In the genomic region with DNA sequence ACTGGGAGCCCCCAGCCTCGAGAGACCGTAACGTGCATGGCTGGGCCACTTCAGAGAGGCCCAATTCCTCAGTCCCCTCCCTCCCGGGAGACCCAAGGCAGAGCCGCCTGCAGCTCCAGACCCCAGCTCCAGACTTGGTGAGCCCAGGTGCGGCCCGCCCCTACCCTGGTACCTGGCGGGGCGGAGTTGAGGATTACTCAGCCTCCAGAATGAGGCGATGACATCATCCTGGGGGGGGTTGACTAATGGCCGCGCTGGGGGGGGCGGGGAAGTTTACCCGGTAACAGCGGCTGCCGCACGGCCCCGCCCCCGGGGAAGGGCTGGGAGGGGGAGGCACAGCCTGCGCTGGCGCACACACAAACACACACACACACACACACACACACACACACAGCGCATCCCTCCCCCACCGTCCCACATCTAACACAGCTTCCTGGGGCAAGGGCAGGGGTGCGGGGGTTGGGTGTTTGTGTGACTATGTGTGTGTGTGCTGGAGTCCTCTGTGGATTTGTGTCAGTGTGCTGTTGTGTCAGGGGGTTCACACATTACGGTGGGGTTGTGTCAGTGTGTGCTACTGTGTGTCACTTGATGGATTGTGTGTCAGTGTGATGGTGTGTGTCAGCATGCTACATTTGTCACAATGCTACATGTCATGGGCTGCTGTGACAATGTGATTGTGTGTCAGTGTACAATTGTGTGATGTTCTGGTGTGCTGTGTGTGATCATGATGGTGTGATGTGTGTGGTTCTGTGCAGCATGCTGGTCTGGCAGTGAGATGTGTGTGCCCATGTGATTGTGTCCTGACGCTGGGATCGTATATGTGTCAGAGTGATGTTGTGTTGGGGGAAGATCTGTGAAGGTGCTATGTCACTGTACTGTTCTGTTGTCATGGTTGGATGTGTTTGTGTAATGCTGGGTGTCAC, we compare ENCODE assay signal across 1 cellular context.
TF ChIP-seq lines count a peak whose summit lies in the region.

No MANE protein-coding gene starts in this region.

TF ChIP-seq in SK-N-SH, 30 proteins besides CTCF, POLR2A, EP300 and RAD21:
- TF ChIP-seq CHD2 (IDR thresholded peaks at IDR 0.05; ENCODE audit: low read length, partially characterized antibody) (peak; percentile 82), TCF12 (IDR thresholded peaks at IDR 0.05) (peak; percentile 35; the same call in 1 of the 2 replicates), SIN3A (IDR thresholded peaks at IDR 0.05; ENCODE audit: borderline replicate concordance, low read depth, low read length) (no peak), FOXJ3 (CRISPR knock-in tag; IDR thresholded peaks at IDR 0.05) (no peak), GATA2 (CRISPR knock-in tag; IDR thresholded peaks at IDR 0.05) (no peak), ELF1 (IDR thresholded peaks at IDR 0.05) (no peak), MEF2A (IDR thresholded peaks at IDR 0.05; ENCODE audit: borderline replicate concordance, low read depth) (peak; percentile 94; the same call in 1 of the 2 replicates), TAF1 (IDR thresholded peaks at IDR 0.05; ENCODE audit: borderline replicate concordance, low read depth, low read length) (0 out of 2 replicates have a peak, but pooled peaks have one; percentile 32), RFX5 (IDR thresholded peaks at IDR 0.05; ENCODE audit: low read length) (peak; percentile 92), TEAD4 (IDR thresholded peaks at IDR 0.05; ENCODE audit: borderline replicate concordance, insufficient read depth) (no peak), EZH2phosphoT487 (IDR thresholded peaks at IDR 0.05; ENCODE audit: borderline replicate concordance, low read depth) (no peak), JUND (IDR thresholded peaks at IDR 0.05) (no peak; the same call in 1 of the 2 replicates), POLR2AphosphoS5 (IDR thresholded peaks at IDR 0.05; ENCODE audit: low read depth, low read length) (no peak; the same call in 1 of the 2 replicates), YY1 (IDR thresholded peaks at IDR 0.05; ENCODE audit: low read depth) (peak; percentile 80), MXI1 (IDR thresholded peaks at IDR 0.05; ENCODE audit: low read depth, low read length) (0 out of 2 replicates have a peak, but pooled peaks have one; percentile 21), FOXM1 (IDR thresholded peaks at IDR 0.05; ENCODE audit: low read depth) (no peak)
- TF ChIP-seq, protein P1, sequence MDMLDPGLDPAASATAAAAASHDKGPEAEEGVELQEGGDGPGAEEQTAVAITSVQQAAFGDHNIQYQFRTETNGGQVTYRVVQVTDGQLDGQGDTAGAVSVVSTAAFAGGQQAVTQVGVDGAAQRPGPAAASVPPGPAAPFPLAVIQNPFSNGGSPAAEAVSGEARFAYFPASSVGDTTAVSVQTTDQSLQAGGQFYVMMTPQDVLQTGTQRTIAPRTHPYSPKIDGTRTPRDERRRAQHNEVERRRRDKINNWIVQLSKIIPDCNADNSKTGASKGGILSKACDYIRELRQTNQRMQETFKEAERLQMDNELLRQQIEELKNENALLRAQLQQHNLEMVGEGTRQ (IDR thresholded peaks at IDR 0.05; ENCODE audit: borderline replicate concordance, low read depth, low read length), result no peak
- TF ChIP-seq, protein P2, sequence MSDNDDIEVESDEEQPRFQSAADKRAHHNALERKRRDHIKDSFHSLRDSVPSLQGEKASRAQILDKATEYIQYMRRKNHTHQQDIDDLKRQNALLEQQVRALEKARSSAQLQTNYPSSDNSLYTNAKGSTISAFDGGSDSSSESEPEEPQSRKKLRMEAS (IDR thresholded peaks at IDR 0.05; ENCODE audit: low read depth), result 0 out of 2 replicates have a peak, but pooled peaks have one; percentile 33
- TF ChIP-seq, protein P3, sequence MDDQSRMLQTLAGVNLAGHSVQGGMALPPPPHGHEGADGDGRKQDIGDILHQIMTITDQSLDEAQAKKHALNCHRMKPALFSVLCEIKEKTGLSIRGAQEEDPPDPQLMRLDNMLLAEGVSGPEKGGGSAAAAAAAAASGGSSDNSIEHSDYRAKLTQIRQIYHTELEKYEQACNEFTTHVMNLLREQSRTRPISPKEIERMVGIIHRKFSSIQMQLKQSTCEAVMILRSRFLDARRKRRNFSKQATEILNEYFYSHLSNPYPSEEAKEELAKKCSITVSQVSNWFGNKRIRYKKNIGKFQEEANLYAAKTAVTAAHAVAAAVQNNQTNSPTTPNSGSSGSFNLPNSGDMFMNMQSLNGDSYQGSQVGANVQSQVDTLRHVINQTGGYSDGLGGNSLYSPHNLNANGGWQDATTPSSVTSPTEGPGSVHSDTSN (IDR thresholded peaks at IDR 0.05), result peak; percentile 29; the same call in 1 of the 2 replicates
TF ChIP-seq in SK-N-SH: peak in this region for 9.
